In the genomic region with DNA sequence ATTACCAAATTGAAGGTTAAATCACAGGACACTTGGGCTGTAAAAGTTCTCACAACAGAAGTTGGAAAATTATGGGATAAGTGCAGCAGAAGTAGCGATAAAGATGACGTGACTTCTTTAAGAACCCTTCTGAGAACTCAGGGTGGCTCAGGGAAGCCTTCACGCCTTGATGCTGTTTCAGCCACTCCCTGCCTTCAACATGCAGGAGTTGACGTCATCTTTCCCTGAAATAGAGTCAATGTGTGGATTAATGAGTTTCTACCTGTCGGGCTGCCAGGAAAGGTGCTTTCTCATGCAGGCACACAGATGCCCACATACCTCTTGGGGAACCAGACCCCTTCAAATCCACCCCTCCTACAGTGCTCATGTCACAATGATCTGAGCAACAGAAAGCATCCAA, we compare ENCODE assay signal across 22 cellular contexts. TPM values are rescaled to one million over a fixed set of nuclear protein-coding genes. Genes with fewer than 3 reads are reported as not detected.
DNase-seq lines count a peak whose midpoint lies in the region; ATAC-seq, FAIRE-seq and TF ChIP-seq lines count a peak whose summit lies in the region.
"Had no signal": no experiment of that assay in that cellular context is flagged by ENCODE, and none has a peak within 500 bp of the region (broad histone marks: within the 10 kb centered on the region; RNA-seq: fewer than 3 reads in every experiment).

No MANE protein-coding gene starts in this region.

- H3K9ac ChIP-seq in K562 (ENCODE audit: insufficient read depth in 1 of 2, low read depth in 2 of 2, low read length in 2 of 2), result no peak overlapping the region
- H3K9ac ChIP-seq in H1 (replicated peaks in 1 of 4; ENCODE audit: extremely low read depth in 1 of 4, low read depth in 3 of 4, low read length in 3 of 4), result no peak overlapping the region
- H3K9ac ChIP-seq: GM23248 had no signal

- H2BK120ac ChIP-seq in H1 (replicated peaks; ENCODE audit: low read depth, low read length), result no peak overlapping the region

- intact Hi-C loops in Calu3 (cut with micrococcal nuclease; ENCODE audit: unreplicated experiment) (no loop called here), K562 (cut with micrococcal nuclease) (no loop called here), left ventricle myocardium inferior (cut with micrococcal nuclease) (no loop called here)

- H2AFZ ChIP-seq in K562 (ENCODE audit: low read depth, low read length) (no peak overlapping the region), H1 (ENCODE audit: low read length) (no peak overlapping the region)
- H2AFZ ChIP-seq: GM23248 had no signal

- H3K14ac ChIP-seq in H1 (ENCODE audit: insufficient read length), result no peak overlapping the region

- no peak overlapping the region for H2BK12ac ChIP-seq in H1 (ENCODE audit: low read depth, low read length)

- no peak overlapping the region for H4K91ac ChIP-seq in H1 (replicated peaks; ENCODE audit: insufficient read length, low read length)

- BruUV-seq in Calu3 (replicated peaks; lab: Mats Ljungman, UMichigan), result no TSS peak
- no TSS peak for BruUV-seq in K562 (replicated peaks; lab: Mats Ljungman, UMichigan)

- no peak overlapping the region for H2BK5ac ChIP-seq in H1 (ENCODE audit: low read depth, low read length)

- CTCF ChIA-PET in Calu3 (lab: Charles Lee), result interaction anchor here (0.5 kb wide), 1 partner anchor 25 kb away, joined by 3 read pairs; no protein-coding TSS in a partner anchor
- CTCF ChIA-PET in K562 (lab: Yijun Ruan, JAX; ENCODE audit: low intra/inter-chr PET ratio), result no interaction called here
- CTCF ChIA-PET in H1 (lab: Charles Lee; ENCODE audit: partially characterized antibody), result no interaction called here

- H3K9me3 Mint-ChIP-seq in Calu3 (ENCODE audit: low read depth, unreplicated experiment), result no peaks in the 10 kb centered on the region

- H3K23me2 ChIP-seq in H1 (ENCODE audit: low read depth, low read length), result no peaks in the 10 kb centered on the region

- H3K27ac Mint-ChIP-seq in Calu3 (ENCODE audit: unreplicated experiment), result no peak overlapping the region

- peaks cover 12% of the 10 kb centered on the region for H3K4me1 Mint-ChIP-seq in Calu3 (ENCODE audit: low read depth, unreplicated experiment)
- H3K4me1 Mint-ChIP-seq: CD4-positive, CD25-positive, alpha-beta regulatory T cell had no signal

- no peak for TF ChIP-seq POLR2A in K562 (conservative IDR thresholded peaks at IDR 0.05)
- no peak for TF ChIP-seq POLR2A in H1 (IDR thresholded peaks at IDR 0.05; ENCODE audit: control extremely low read depth in 1 of 2, low read depth in 2 of 2, low read length in 2 of 2)

- H3K4me3 ChIP-seq in K562 (no peak overlapping the region), H1 (ENCODE audit: extremely low read depth in 1 of 4, insufficient read depth in 2 of 4, low read depth in 3 of 4, low read length in 4 of 4) (no peak overlapping the region), left ventricle myocardium inferior (no peak overlapping the region)
- H3K4me3 ChIP-seq: GM23248 had no signal

- no peak overlapping the region for H3K4ac ChIP-seq in H1 (replicated peaks; ENCODE audit: insufficient read length, low read depth, low read length)

- H3K4me2 ChIP-seq in K562 (ENCODE audit: insufficient read depth, low read length) (no peak overlapping the region), H1 (ENCODE audit: insufficient read depth in 1 of 2, low read depth in 2 of 2, low read length in 2 of 2) (no peak overlapping the region)

- H3K27me3 ChIP-seq in K562 (ENCODE audit: control insufficient read depth in 2 of 2, insufficient read depth in 2 of 2, low read length in 2 of 2), result peaks cover 0 to 26% of the 10 kb centered on the region in 2 experiments; a peak in 3 of 5 replicates
- no peaks in the 10 kb centered on the region for H3K27me3 ChIP-seq in H1 (replicated peaks in 1 of 4; ENCODE audit: control insufficient read depth in 3 of 4, extremely low read depth in 1 of 4, insufficient read depth in 3 of 4, low read length in 3 of 4)
- no peaks in the 10 kb centered on the region for H3K27me3 ChIP-seq in layer of hippocampus (ENCODE audit: control insufficient read depth, insufficient read depth, low read length)
- H3K27me3 ChIP-seq in left ventricle myocardium inferior (ENCODE audit: low read depth), result no peaks in the 10 kb centered on the region
- H3K27me3 ChIP-seq: BE2C had no signal

- H4K20me1 ChIP-seq in K562 (replicated peaks; ENCODE audit: control insufficient read depth, insufficient read depth, low read length) (no peaks in the 10 kb centered on the region), H1 (replicated peaks in 1 of 2; ENCODE audit: control insufficient read depth in 1 of 2, insufficient read depth in 2 of 2, low read length in 2 of 2) (no peaks in the 10 kb centered on the region)

- WGBS in K562 (ENCODE audit: insufficient coverage, low coverage, missing lambda C conversion rate), result 0% methylated on average over 5 of the region's 5 CpGs
- 92% methylated on average over 5 of the region's 5 CpGs; no CpG with 5 or more reads in 1 of the 2 experiments for WGBS in H1 (ENCODE audit: extremely low coverage in 1 of 2, insufficient coverage in 1 of 2, insufficient read length in 1 of 2, insufficient replicate concordance in 2 of 2, low coverage in 1 of 2, low lambda C conversion rate in 2 of 2, missing lambda C conversion rate in 1 of 2), 2 experiments

- H3K4me1 ChIP-seq in K562 (replicated peaks in 1 of 2; ENCODE audit: control insufficient read depth in 2 of 2, insufficient read depth in 2 of 2, low read length in 2 of 2), result no peaks in the 10 kb centered on the region
- no peaks in the 10 kb centered on the region for H3K4me1 ChIP-seq in H1 (replicated peaks in 1 of 4; ENCODE audit: control insufficient read depth in 3 of 4, insufficient read depth in 4 of 4, low read length in 3 of 4)
- H3K4me1 ChIP-seq in left ventricle myocardium inferior, result no peaks in the 10 kb centered on the region
- H3K4me1 ChIP-seq: BE2C had no signal

- H3K36me3 Mint-ChIP-seq in Calu3 (ENCODE audit: insufficient read depth, unreplicated experiment), result no peaks in the 10 kb centered on the region
- H3K36me3 Mint-ChIP-seq: CD4-positive, CD25-positive, alpha-beta regulatory T cell had no signal

- H3K79me2 ChIP-seq in K562 (ENCODE audit: control insufficient read depth, insufficient read depth, low read length), result no peaks in the 10 kb centered on the region
- H3K79me2 ChIP-seq in H1 (ENCODE audit: control insufficient read depth in 1 of 2, insufficient read depth in 2 of 2, low read length in 2 of 2), result peaks cover 0 to 18% of the 10 kb centered on the region in 2 experiments; a peak in 2 of 4 replicates

- H2BK20ac ChIP-seq in H1 (ENCODE audit: low read length), result no peak overlapping the region

- POLR2A ChIA-PET in K562 (lab: Yijun Ruan, JAX) (no interaction called here), H1 (lab: Charles Lee; ENCODE audit: partially characterized antibody) (no interaction called here)

- TF ChIP-seq RAD21 in K562 (CRISPR knock-in tag; conservative IDR thresholded peaks at IDR 0.05 in 1 of 2, IDR thresholded peaks at IDR 0.05 in 1 of 2) (no peak), H1 (IDR thresholded peaks at IDR 0.05 in 1 of 2, conservative IDR thresholded peaks at IDR 0.05 in 1 of 2; ENCODE audit: low read depth in 2 of 2, low read length in 2 of 2) (no peak)

- in situ Hi-C loops in K562 (cut with MboI), result no loop called here
- in situ Hi-C loops in G401 (cut with HindIII; ENCODE audit: low sequenced_read_pairs), result no loop called here

- H4K5ac ChIP-seq in H1 (ENCODE audit: insufficient read length, low read depth, low read length), result no peak overlapping the region

- no peak for TF ChIP-seq EP300 in K562 (IDR thresholded peaks at IDR 0.05; ENCODE audit: low read length)
- TF ChIP-seq EP300 in H1 (IDR thresholded peaks at IDR 0.05; ENCODE audit: borderline replicate concordance in 1 of 2, low read depth in 2 of 2, low read length in 2 of 2), result no peak

- H3K9me3 ChIP-seq in K562 (replicated peaks; ENCODE audit: control insufficient read depth, insufficient read depth, low read depth, low read length) (no peaks in the 10 kb centered on the region), H1 (ENCODE audit: insufficient read depth in 2 of 2, low read depth in 1 of 2, low read length in 1 of 2) (no peaks in the 10 kb centered on the region), left ventricle myocardium inferior (replicated peaks) (no peaks in the 10 kb centered on the region)
- H3K9me3 ChIP-seq: BE2C had no signal

- TF ChIP-seq CTCF in Calu3 (IDR thresholded peaks at IDR 0.05; ENCODE audit: unreplicated experiment) (no peak), K562 (IDR thresholded peaks at IDR 0.05 in 2 of 3, conservative IDR thresholded peaks at IDR 0.05 in 1 of 3; ENCODE audit: insufficient read depth in 2 of 3, low read depth in 1 of 3, low read length in 3 of 3) (no peak), H1 (IDR thresholded peaks at IDR 0.05; ENCODE audit: control extremely low read depth in 1 of 3, insufficient read depth in 1 of 3, low read depth in 1 of 3, low read length in 3 of 3) (no peak), left ventricle myocardium inferior (IDR thresholded peaks at IDR 0.05; ENCODE audit: borderline replicate concordance) (no peak)

- no peak for ATAC-seq in K562
- ATAC-seq: Right ventricle myocardium inferior had no signal

- peak; percentile 29 for DNase-seq in Calu3
- DNase-seq in K562 (ENCODE audit: extremely low read depth in 1 of 4, low spot score in 3 of 4), result no peak
- no peak for DNase-seq in H1 (ENCODE audit: low read depth in 1 of 2, low spot score in 2 of 2)
- DNase-seq in G401 (ENCODE audit: low spot score), result no peak
- no peak for DNase-seq in anterior cingulate cortex (lab: John Stamatoyannopoulos, UW)
- no peak for DNase-seq in left ventricle myocardium inferior
- DNase-seq: BE2C; CD4-positive, CD25-positive, alpha-beta regulatory T cell; COR-L47; GF-D8; GM23248; HCEC 1CT; NCI-H1417 treated with DMSO at 0.1 percent for 48 hours; NCI-H187 treated with DMSO at 0.1 percent for 48 hours; NCI-H2227 treated with DMSO at 0.1 percent for 48 hours; NCI-H510A treated with DMSO at 0.1 percent for 48 hours; NCI-H774 had no signal

- H3K4me3 Mint-ChIP-seq in Calu3 (ENCODE audit: low read depth, unreplicated experiment), result no peak overlapping the region
- H3K4me3 Mint-ChIP-seq: CD4-positive, CD25-positive, alpha-beta regulatory T cell had no signal

- H3K18ac ChIP-seq in H1 (ENCODE audit: extremely low read depth, low read length), result no peak overlapping the region

- FAIRE-seq in K562 (lab: Jason Lieb, UNC) (no peak), H1 (lab: Jason Lieb, UNC) (peak; percentile 7)
- FAIRE-seq: A204.1, RCC 7860 had no signal

- H3K27me3 Mint-ChIP-seq in Calu3 (ENCODE audit: unreplicated experiment), result no peaks in the 10 kb centered on the region

- no peak overlapping the region for H2BK15ac ChIP-seq in H1 (ENCODE audit: low read length)

- no peaks in the 10 kb centered on the region for H3K9me1 ChIP-seq in K562 (ENCODE audit: control insufficient read depth, insufficient read depth, low read length)

- H3K56ac ChIP-seq in H1 (replicated peaks; ENCODE audit: insufficient read length, low read depth, low read length), result no peak overlapping the region

- no peak overlapping the region for H3K23ac ChIP-seq in H1 (ENCODE audit: insufficient read length)

- no peak overlapping the region for H2AK5ac ChIP-seq in H1 (ENCODE audit: low read depth, low read length)

- H4K8ac ChIP-seq in H1 (ENCODE audit: extremely low read depth, insufficient read depth, low read length), result no peak overlapping the region

- H3K79me1 ChIP-seq in H1 (ENCODE audit: low read depth, low read length), result no peaks in the 10 kb centered on the region

- H3K36me3 ChIP-seq in K562 (ENCODE audit: control insufficient read depth, insufficient read depth, low read length) (no peaks in the 10 kb centered on the region), H1 (ENCODE audit: control insufficient read depth in 2 of 4, insufficient read depth in 4 of 4, low read length in 3 of 4) (no peaks in the 10 kb centered on the region), left ventricle myocardium inferior (no peaks in the 10 kb centered on the region)
- H3K36me3 ChIP-seq: BE2C had no signal

- no peak overlapping the region for H3K27ac ChIP-seq in K562 (ENCODE audit: extremely low read depth, low read depth, low read length)
- no peak overlapping the region for H3K27ac ChIP-seq in H1 (ENCODE audit: low read depth, low read length)
- H3K27ac ChIP-seq in layer of hippocampus (ENCODE audit: low read depth, low read length), result peak overlapping the region; percentile 14
- H3K27ac ChIP-seq in left ventricle myocardium inferior (replicated peaks), result no peak overlapping the region
- H3K27ac ChIP-seq: GM23248 had no signal

RNA-seq across cellular contexts. Expression of gene GPM6B, which starts 10.8 kb away (rescaled TPM):
- 2.3 and 4.3 TPM in 2 replicates for total RNA-seq in Calu3 (2022)
- not detected in 2 replicates for total RNA-seq in K562 (2011; cell fraction: chromatin; rRNA removed; ENCODE audit: low replicate concordance)
- total RNA-seq in K562 (2011; cell fraction: nucleolus; rRNA removed), result not detected in 2 replicates
- total RNA-seq in K562 (2011; cell fraction: nucleoplasm; rRNA removed), result not detected in 2 replicates
- total RNA-seq in K562 (2014; rRNA removed), result not detected in 2 replicates
- not detected in 2 replicates for total RNA-seq in K562 (2014; rRNA removed; fragmentation: Illumina TruSeq; extraction: Trizol)
- not detected in 2 replicates for total RNA-seq in K562 (2015; rRNA removed; fragmentation: Illumina TruSeq; extraction: Trizol)
- not detected in 2 replicates for total RNA-seq in K562 (2021)
- polyA plus RNA-seq in K562 (2011; rRNA removed), result not detected in 2 replicates
- not detected in 2 replicates for polyA plus RNA-seq in K562 (2011; cell fraction: cytosol; rRNA removed)
- polyA plus RNA-seq in K562 (2011; cell fraction: nucleus; rRNA removed), result not detected in 2 replicates
- 0.18 and 0.53 TPM in 2 replicates for polyA plus RNA-seq in K562 (2012)
- not detected in 2 replicates for polyA plus RNA-seq in K562 (2014; fragmentation: Illumina TruSeq; extraction: Trizol)
- under 1 TPM; 0.14 to 0.32 TPM for polyA plus RNA-seq in K562 (2014; fragmentation: Nextera tagmentation; extraction: Ambion mirVana)
- polyA plus RNA-seq in K562 (2014; rRNA removed), result not detected in 2 replicates
- not detected in 2 replicates for polyA minus RNA-seq in K562 (2011; rRNA and poly(A)+ RNA removed)
- polyA minus RNA-seq in K562 (2011; cell fraction: cytosol; rRNA and poly(A)+ RNA removed), result not detected in 2 replicates
- under 0.01 TPM in 1 of 2 replicates, not detected in the other for polyA minus RNA-seq in K562 (2011; cell fraction: nucleus; rRNA and poly(A)+ RNA removed)
- total RNA-seq in H1 (2021; fragmentation: NEBNext Ultra II Directional; extraction: Animal tissue kit (Norgen Biotek cat#: 25700)), result 123 and 132 TPM in 2 replicates
- 175 and 179 TPM in 2 replicates for polyA plus RNA-seq in H1 (2011; rRNA removed)
- polyA plus RNA-seq in H1 (2011; cell fraction: cytosol; rRNA removed), result 122 TPM
- polyA plus RNA-seq in H1 (2011; cell fraction: nucleus; rRNA removed), result 131 TPM
- 107 to 130 TPM (median 120 TPM) in 4 replicates for polyA plus RNA-seq in H1 (2012, experiment 1 of 2)
- 18.6 TPM for polyA plus RNA-seq in H1 (2012, experiment 2 of 2)
- polyA plus RNA-seq in H1 (2013, experiment 1 of 2), result 113 TPM
- 130 TPM for polyA plus RNA-seq in H1 (2013, experiment 2 of 2)
- polyA minus RNA-seq in H1 (2011; rRNA and poly(A)+ RNA removed), result 374 and 427 TPM in 2 replicates
- polyA minus RNA-seq in H1 (2011; cell fraction: cytosol; rRNA and poly(A)+ RNA removed), result 132 TPM
- polyA minus RNA-seq in H1 (2011; cell fraction: nucleus; rRNA and poly(A)+ RNA removed), result 89.2 TPM
- total RNA-seq in G401 (2014; rRNA removed; shearing (Covaris generic)), result 145 and 154 TPM in 2 replicates
- total RNA-seq in left ventricle myocardium inferior, result 4.5 TPM
- total RNA-seq: CD4-positive, CD25-positive, alpha-beta regulatory T cell; OCI-LY7 had no signal

Comparison
In these comparisons a context has a peak if more than half of its experiments do, and no peak if none do; other contexts are left out.
1. RNA of gene GPM6B, which starts 10.8 kb away (total RNA-seq): 145 to 154 TPM in G401 and 123 to 132 TPM in H1; 4.5 TPM in left ventricle myocardium inferior (single experiment), 2.3 to 4.3 TPM in Calu3 and not detected in K562; every median in the first group is over 10 times any median in the second.